ENCODE assay signal across 8 cellular contexts in the genomic region with DNA sequence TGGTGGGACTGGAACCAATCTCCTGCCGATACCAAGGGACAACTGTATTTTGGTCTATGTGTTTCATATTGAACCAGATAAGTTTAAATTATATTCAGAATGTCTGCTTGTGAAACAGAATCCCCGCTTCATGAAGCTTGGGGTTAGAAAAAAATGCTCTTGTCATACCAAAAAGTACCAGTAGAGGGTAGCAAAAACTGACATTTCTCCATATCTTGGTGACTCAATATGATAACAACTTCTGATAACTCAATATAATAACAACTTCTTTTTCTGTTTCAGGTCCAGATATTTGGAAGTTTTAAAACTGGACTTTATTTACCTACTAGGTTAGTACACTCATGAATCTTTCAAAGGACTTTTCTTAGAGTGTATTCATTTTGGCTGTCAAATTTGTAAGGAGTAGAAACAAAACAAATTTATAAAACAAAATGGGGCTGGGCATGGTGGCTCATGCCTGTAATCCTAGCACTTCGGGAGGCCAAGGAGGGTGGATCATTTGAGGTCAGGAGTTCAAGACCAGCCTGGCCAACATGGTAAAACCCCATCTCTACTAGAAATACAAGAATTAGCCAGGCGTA. TPM values are rescaled to one million over a fixed set of nuclear protein-coding genes. Genes with fewer than 3 reads are reported as not detected.
DNase-seq lines count a peak whose midpoint lies in the region; ATAC-seq and TF ChIP-seq lines count a peak whose summit lies in the region.

No MANE protein-coding gene starts in this region.

- no peak overlapping the region for H3K27ac ChIP-seq in OCI-LY1 (ENCODE audit: low read depth, low read length, poor library complexity, severe bottlenecking)

- CTCF ChIA-PET in BJ (lab: Yijun Ruan, JAX): interaction anchor here (0.6 to 7.3 kb wide), 17 partner anchors 16 to 452 kb away, joined by 3 to 148 read pairs (median 3); a partner anchor contains a TSS

- H3F3A ChIP-seq in OCI-LY1 (ENCODE audit: insufficient read depth, low read length): no peaks in the 10 kb centered on the region

- H3K27ac Mint-ChIP-seq in chondrocyte (ENCODE audit: unreplicated experiment) (peak overlapping the region; percentile 13), mesothelial cell of epicardium (peak overlapping the region; percentile 71)

- POLR2A ChIA-PET in BJ (lab: Charles Lee): no interaction called here

- H3K36me3 Mint-ChIP-seq in chondrocyte (ENCODE audit: low read depth) (peaks cover 1% of the 10 kb centered on the region), mesothelial cell of epicardium (peaks cover 12% of the 10 kb centered on the region)

- no peaks in the 10 kb centered on the region for H3K79me2 ChIP-seq in OCI-LY1 (ENCODE audit: insufficient read depth, low read length)

- no peak for ATAC-seq in HG03039 (IDR thresholded peaks at IDR 0.05; ENCODE audit: unreplicated experiment)
- no peak for ATAC-seq in GM21737 (IDR thresholded peaks at IDR 0.05; ENCODE audit: unreplicated experiment)

- H3K27me3 Mint-ChIP-seq in chondrocyte (ENCODE audit: low read depth) (no peaks in the 10 kb centered on the region), mesothelial cell of epicardium (ENCODE audit: low read depth) (no peaks in the 10 kb centered on the region)

- no peaks in the 10 kb centered on the region for H3K9me3 ChIP-seq in OCI-LY1 (ENCODE audit: low read length)

- no peaks in the 10 kb centered on the region for H3K9me3 Mint-ChIP-seq in chondrocyte (ENCODE audit: low read depth)
- no peaks in the 10 kb centered on the region for H3K9me3 Mint-ChIP-seq in mesothelial cell of epicardium

- H3K9me2 ChIP-seq in OCI-LY1 (ENCODE audit: low read depth, low read length): no peaks in the 10 kb centered on the region

- H3K27me3 ChIP-seq in BJ (ENCODE audit: control insufficient read depth, insufficient read depth, low read length) (no peaks in the 10 kb centered on the region), OCI-LY1 (ENCODE audit: insufficient read depth, low read length) (no peaks in the 10 kb centered on the region)

- DNase-seq in BJ (ENCODE audit: low read depth) (no peak), chondrocyte (ENCODE audit: low spot score) (no peak), mesothelial cell of epicardium (ENCODE audit: low spot score in 2 of 2, unreplicated experiment in 2 of 2) (no peak), NCI-H526 treated with DMSO at 0.1 percent for 48 hours (lab: John Stamatoyannopoulos, UW) (no peak)

- H3K4me3 ChIP-seq in BJ (ENCODE audit: low read depth, low read length) (no peak overlapping the region), GM12875 (ENCODE audit: low read depth, low read length) (no peak overlapping the region), OCI-LY1 (ENCODE audit: low read depth, low read length, poor library complexity, severe bottlenecking) (no peak overlapping the region)

- H2AFZ ChIP-seq in OCI-LY1 (ENCODE audit: low read length): no peak overlapping the region

- H3K4me2 ChIP-seq in OCI-LY1 (ENCODE audit: low read length): no peak overlapping the region

- peaks cover 6% of the 10 kb centered on the region for H3K36me3 ChIP-seq in BJ (ENCODE audit: control insufficient read depth, insufficient read depth, low read length)
- peaks cover 46% of the 10 kb centered on the region; the same call in 1 of the 2 replicates for H3K36me3 ChIP-seq in OCI-LY1 (ENCODE audit: insufficient read depth, low read length)

- H3K4me1 ChIP-seq in OCI-LY1 (ENCODE audit: insufficient read depth, low read length, severe bottlenecking): peaks cover 10% of the 10 kb centered on the region

- H3K4me3 Mint-ChIP-seq in chondrocyte (ENCODE audit: unreplicated experiment) (no peak overlapping the region), mesothelial cell of epicardium (no peak overlapping the region)

- peaks cover 21% of the 10 kb centered on the region for H3K4me1 Mint-ChIP-seq in chondrocyte (ENCODE audit: low read depth)
- H3K4me1 Mint-ChIP-seq in mesothelial cell of epicardium: peaks cover 16% of the 10 kb centered on the region

- peak; percentile 62 for TF ChIP-seq CTCF in BJ (IDR thresholded peaks at IDR 0.05; ENCODE audit: insufficient read depth, low read depth, low read length)
- TF ChIP-seq CTCF in GM12875 (IDR thresholded peaks at IDR 0.05; ENCODE audit: borderline replicate concordance, insufficient read depth, low read depth, low read length): peak; percentile 26; the same call in 1 of the 2 replicates
- peak; percentile 82 for TF ChIP-seq CTCF in OCI-LY1 (IDR thresholded peaks at IDR 0.05; ENCODE audit: low read length)
- peak; percentile 97 for TF ChIP-seq CTCF in chondrocyte (IDR thresholded peaks at IDR 0.05)
- TF ChIP-seq CTCF in mesothelial cell of epicardium (IDR thresholded peaks at IDR 0.05; ENCODE audit: unreplicated experiment): peak; percentile 95

- no peak overlapping the region for H3K9ac ChIP-seq in OCI-LY1 (ENCODE audit: low read length)

- H4K20me1 ChIP-seq in OCI-LY1 (ENCODE audit: insufficient read depth, low read length): no peaks in the 10 kb centered on the region

RNA-seq across cellular contexts. Expression of a gene that starts 52.3 kb away (rescaled TPM):
- polyA plus RNA-seq in BJ (2011; rRNA removed): 5.3 and 13.2 TPM in 2 replicates
- 10.9 and 12.1 TPM in 2 replicates for polyA minus RNA-seq in BJ (2011; rRNA and poly(A)+ RNA removed)
- total RNA-seq in chondrocyte (8.8 to 11.8 TPM (median 9.1 TPM) in 3 replicates), mesothelial cell of epicardium (23.5 to 25.7 TPM (median 24.8 TPM) in 3 replicates)

Comparison
In these comparisons a context has a peak if more than half of its experiments do, and no peak if none do; other contexts are left out.
1. CTCF ChIP-seq: peak in every context shown above with its lines; median percentile 97 in chondrocyte; 95 in mesothelial cell of epicardium; 82 in OCI-LY1; 62 in BJ; 26 in GM12875.